Comparison of ENCODE assay signal across 12 cellular contexts in the genomic region with DNA sequence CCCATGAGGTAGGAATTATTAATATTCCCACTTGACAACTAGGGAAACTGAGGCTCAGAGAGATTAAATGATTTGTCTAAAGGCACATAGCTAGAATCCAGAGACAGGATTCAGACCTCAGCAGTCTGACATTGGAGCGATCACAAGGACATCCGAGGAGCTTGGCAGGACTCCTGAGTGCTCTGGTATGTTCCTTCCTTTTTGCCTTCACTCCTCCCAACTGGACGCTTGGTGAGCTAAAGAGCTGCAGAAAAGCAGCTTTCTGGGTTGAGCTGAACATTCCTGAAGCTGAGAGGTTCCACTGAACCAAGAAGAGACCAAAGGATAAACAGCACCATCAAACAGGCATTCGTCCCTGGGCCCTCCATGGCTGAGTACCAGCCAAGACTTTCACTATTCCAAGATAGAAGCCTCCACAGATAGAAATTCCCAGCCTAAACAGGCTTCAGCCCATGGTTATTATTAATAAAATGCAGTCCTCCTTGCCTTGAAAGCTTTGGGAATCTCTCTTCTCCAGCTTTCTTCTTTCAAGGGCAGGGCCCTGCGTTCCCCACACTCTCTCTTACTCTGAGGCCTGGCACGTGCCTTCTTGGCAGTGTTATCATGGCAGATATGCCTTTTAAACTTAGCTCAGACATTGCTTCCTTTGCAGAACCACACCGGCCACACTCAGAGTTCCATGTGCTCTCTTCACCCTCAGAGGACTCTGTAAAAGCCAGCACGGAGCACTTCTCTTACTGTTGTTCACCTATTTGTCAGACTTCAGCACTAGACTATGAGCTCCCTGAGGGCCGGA.
DNase-seq lines count a peak whose midpoint lies in the region; ATAC-seq and TF ChIP-seq lines count a peak whose summit lies in the region.
"Had no signal": no experiment of that assay in that cellular context is flagged by ENCODE, and none has a peak within 500 bp of the region (broad histone marks: within the 10 kb centered on the region; RNA-seq: fewer than 3 reads in every experiment).

No MANE protein-coding gene starts in this region.

- no peak for TF ChIP-seq POLR2A in vagina (IDR thresholded peaks at IDR 0.05)

- intact Hi-C loops in Right ventricle myocardium inferior (cut with DNase I), result loop anchor here (2.0 kb wide), 1 partner anchor 18 kb away; no protein-coding TSS in a partner anchor
- intact Hi-C loops in cardiac septum (cut with DNase I), result no loop called here
- intact Hi-C loops in vagina (cut with DNase I), result no loop called here

- H3K27me3 ChIP-seq in osteoblast (ENCODE audit: insufficient read depth, low read length), result no peaks in the 10 kb centered on the region
- H3K27me3 ChIP-seq in vagina, result no peaks in the 10 kb centered on the region

- H3K4me3 ChIP-seq in foreskin fibroblast (ENCODE audit: low read depth in 1 of 2, low read length in 2 of 2) (no peak overlapping the region), osteoblast (ENCODE audit: insufficient read depth, low read length) (no peak overlapping the region), vagina (no peak overlapping the region)
- H3K4me3 ChIP-seq: PC-9 had no signal

- no peaks in the 10 kb centered on the region for H4K20me1 ChIP-seq in osteoblast (ENCODE audit: insufficient read depth, low read length)

- H3K27ac ChIP-seq in osteoblast (ENCODE audit: low read depth, low read length), result peak overlapping the region; percentile 48
- H3K27ac ChIP-seq in vagina, result peak overlapping the region; percentile 79
- H3K27ac ChIP-seq: PC-9 had no signal

- H3K36me3 ChIP-seq in osteoblast (ENCODE audit: insufficient read depth, low read length) (no peaks in the 10 kb centered on the region), vagina (no peaks in the 10 kb centered on the region)

- H3K4me1 ChIP-seq in osteoblast (ENCODE audit: insufficient read depth, low read length) (peaks cover 20% of the 10 kb centered on the region), vagina (peaks cover 22% of the 10 kb centered on the region)

- H3K9me3 ChIP-seq in osteoblast (ENCODE audit: low read depth, low read length), result no peaks in the 10 kb centered on the region
- H3K9me3 ChIP-seq in vagina, result no peaks in the 10 kb centered on the region

- DNase-seq in Right ventricle myocardium inferior (ENCODE audit: missing footprints) (no peak), cardiac septum (ENCODE audit: low spot score) (no peak), foreskin fibroblast (peak; percentile 56 to 66), osteoblast (ENCODE audit: insufficient read length, low spot score, missing footprints) (no peak), vagina (ENCODE audit: extremely low spot score in 2 of 2) (no peak), dedifferentiated amniotic fluid mesenchymal stem cell (ENCODE audit: extremely low spot score) (no peak), hippocampal formation (lab: John Stamatoyannopoulos, UW) (no peak)
- DNase-seq: activated CD8-positive, alpha-beta memory T cell treated with anti-CD3 and anti-CD28 coated beads, Interleukin-2, amount 50 U/mL, for 4 hours; NCI-H2171; PC-9; stimulated activated CD4-positive, alpha-beta T cell treated with anti-CD3 and anti-CD28 coated beads, Interleukin-4, amount 100 ng/mL, for 1 hour had no signal

- ATAC-seq in Right ventricle myocardium inferior (peak; percentile 81), GM21360 (IDR thresholded peaks at IDR 0.05; ENCODE audit: unreplicated experiment) (no peak)

- TF ChIP-seq CTCF in foreskin fibroblast (IDR thresholded peaks at IDR 0.05; ENCODE audit: low read depth, low read length) (no peak), osteoblast (IDR thresholded peaks at IDR 0.05; ENCODE audit: extremely low read depth, low read depth, low read length) (peak; percentile 22), vagina (IDR thresholded peaks at IDR 0.05) (peak in 1 of 3 experiments; percentile 14)

- no peaks in the 10 kb centered on the region for H3K79me2 ChIP-seq in osteoblast (ENCODE audit: insufficient read depth, low read length)

- H2AFZ ChIP-seq in osteoblast (ENCODE audit: low read length), result no peak overlapping the region
- H2AFZ ChIP-seq: PC-9 had no signal

- peak overlapping the region; percentile 57 for H3K4me2 ChIP-seq in osteoblast (ENCODE audit: insufficient read depth, low read length)
- H3K4me2 ChIP-seq: PC-9 had no signal

Comparison
In these comparisons a context has a peak if more than half of its experiments do, and no peak if none do; other contexts are left out.
1. DNase-seq: peak in foreskin fibroblast (2 of 2); none in Right ventricle myocardium inferior (single experiment), cardiac septum (single experiment), osteoblast (single experiment), vagina (0 of 2), dedifferentiated amniotic fluid mesenchymal stem cell (single experiment) and hippocampal formation (0 of 2).